ENCODE assay signal across 1 cellular context in the genomic region with DNA sequence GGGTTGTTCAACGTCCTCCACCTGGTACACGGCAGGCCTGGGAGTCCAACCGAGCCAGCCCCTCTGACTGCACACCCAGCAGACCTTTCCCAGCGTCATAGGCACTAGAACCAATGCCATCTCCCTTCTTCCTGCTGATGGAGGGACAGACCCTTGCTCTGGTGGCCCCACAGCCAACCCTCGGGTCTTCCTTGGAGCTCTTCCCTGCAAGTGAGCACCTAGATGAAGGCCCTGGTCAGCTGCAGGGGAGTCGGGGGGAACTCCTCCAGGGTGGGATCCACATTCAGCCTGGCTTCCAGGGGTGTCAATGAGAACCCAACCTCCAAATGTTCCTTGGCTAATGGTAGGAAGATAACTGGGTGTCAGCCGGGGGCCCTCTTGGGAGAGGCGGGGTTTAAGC.
TF ChIP-seq lines count a peak whose summit lies in the region.

No MANE protein-coding gene starts in this region.

TF ChIP-seq in HepG2, 621 proteins besides CTCF, POLR2A, EP300 and RAD21:
- TF ChIP-seq REL (CRISPR knock-in tag; conservative IDR thresholded peaks at IDR 0.05) (no peak), JARID2 (CRISPR knock-in tag; IDR thresholded peaks at IDR 0.05; ENCODE audit: insufficient replicate concordance) (no peak), ZBTB1 (CRISPR knock-in tag; IDR thresholded peaks at IDR 0.05; ENCODE audit: borderline replicate concordance) (no peak), NR3C1 (CRISPR knock-in tag; IDR thresholded peaks at IDR 0.05) (no peak), PCBP2 (optimal IDR thresholded peaks at IDR 0.05; ENCODE audit: low read depth, low read length, poor library complexity, severe bottlenecking) (no peak), TSC22D2 (CRISPR knock-in tag; IDR thresholded peaks at IDR 0.05; ENCODE audit: borderline replicate concordance) (no peak), ZNF615 (CRISPR knock-in tag; IDR thresholded peaks at IDR 0.05; ENCODE audit: borderline replicate concordance) (no peak), DMAP1 (CRISPR knock-in tag; IDR thresholded peaks at IDR 0.05) (no peak)
- TF ChIP-seq, protein P1, sequence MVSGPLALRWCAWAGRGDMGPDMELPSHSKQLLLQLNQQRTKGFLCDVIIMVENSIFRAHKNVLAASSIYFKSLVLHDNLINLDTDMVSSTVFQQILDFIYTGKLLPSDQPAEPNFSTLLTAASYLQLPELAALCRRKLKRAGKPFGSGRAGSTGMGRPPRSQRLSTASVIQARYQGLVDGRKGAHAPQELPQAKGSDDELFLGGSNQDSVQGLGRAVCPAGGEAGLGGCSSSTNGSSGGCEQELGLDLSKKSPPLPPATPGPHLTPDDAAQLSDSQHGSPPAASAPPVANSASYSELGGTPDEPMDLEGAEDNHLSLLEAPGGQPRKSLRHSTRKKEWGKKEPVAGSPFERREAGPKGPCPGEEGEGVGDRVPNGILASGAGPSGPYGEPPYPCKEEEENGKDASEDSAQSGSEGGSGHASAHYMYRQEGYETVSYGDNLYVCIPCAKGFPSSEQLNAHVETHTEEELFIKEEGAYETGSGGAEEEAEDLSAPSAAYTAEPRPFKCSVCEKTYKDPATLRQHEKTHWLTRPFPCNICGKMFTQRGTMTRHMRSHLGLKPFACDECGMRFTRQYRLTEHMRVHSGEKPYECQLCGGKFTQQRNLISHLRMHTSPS (CRISPR knock-in tag; IDR thresholded peaks at IDR 0.05; ENCODE audit: low read depth) = no peak
- TF ChIP-seq, protein P2, sequence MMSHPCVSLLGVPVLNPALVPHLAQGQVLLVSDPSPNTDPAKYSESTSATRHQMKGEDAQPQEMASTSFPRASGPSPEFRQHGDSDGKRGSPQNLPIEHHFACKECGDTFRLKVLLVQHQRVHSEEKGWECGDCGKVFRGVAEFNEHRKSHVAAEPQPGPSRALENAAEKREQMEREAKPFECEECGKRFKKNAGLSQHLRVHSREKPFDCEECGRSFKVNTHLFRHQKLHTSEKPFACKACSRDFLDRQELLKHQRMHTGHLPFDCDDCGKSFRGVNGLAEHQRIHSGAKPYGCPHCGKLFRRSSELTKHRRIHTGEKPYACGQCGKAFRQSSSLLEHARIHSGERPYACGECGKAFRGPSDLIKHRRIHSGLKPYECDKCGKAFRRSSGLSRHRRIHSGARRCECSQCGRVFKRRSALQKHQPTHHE (CRISPR knock-in tag; IDR thresholded peaks at IDR 0.05; ENCODE audit: borderline replicate concordance) = no peak
